In the genomic region with DNA sequence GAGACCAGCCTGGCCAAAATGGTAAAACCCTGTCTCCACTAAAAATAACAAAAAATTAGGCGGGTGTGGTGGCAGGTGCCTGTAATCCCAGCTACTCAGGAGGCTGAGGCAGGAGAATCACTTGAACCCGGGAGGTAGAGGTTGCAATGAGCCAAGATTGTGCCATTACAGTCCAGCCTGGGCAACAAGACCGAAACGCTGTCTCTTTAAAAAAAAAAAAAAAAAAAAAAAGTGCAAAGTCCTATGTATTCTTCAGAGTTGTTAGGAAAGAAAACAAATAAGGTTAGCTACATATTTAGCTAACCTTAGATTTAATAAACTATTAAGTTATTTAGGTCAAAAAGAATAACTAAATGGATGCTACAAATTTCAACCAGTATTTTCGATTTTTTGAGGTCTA, we compare ENCODE assay signal across 1 cellular context.
TF ChIP-seq lines count a peak whose summit lies in the region.

No MANE protein-coding gene starts in this region.

TF ChIP-seq in HepG2, 621 proteins besides CTCF, POLR2A, EP300 and RAD21:
- TF ChIP-seq, protein P1, sequence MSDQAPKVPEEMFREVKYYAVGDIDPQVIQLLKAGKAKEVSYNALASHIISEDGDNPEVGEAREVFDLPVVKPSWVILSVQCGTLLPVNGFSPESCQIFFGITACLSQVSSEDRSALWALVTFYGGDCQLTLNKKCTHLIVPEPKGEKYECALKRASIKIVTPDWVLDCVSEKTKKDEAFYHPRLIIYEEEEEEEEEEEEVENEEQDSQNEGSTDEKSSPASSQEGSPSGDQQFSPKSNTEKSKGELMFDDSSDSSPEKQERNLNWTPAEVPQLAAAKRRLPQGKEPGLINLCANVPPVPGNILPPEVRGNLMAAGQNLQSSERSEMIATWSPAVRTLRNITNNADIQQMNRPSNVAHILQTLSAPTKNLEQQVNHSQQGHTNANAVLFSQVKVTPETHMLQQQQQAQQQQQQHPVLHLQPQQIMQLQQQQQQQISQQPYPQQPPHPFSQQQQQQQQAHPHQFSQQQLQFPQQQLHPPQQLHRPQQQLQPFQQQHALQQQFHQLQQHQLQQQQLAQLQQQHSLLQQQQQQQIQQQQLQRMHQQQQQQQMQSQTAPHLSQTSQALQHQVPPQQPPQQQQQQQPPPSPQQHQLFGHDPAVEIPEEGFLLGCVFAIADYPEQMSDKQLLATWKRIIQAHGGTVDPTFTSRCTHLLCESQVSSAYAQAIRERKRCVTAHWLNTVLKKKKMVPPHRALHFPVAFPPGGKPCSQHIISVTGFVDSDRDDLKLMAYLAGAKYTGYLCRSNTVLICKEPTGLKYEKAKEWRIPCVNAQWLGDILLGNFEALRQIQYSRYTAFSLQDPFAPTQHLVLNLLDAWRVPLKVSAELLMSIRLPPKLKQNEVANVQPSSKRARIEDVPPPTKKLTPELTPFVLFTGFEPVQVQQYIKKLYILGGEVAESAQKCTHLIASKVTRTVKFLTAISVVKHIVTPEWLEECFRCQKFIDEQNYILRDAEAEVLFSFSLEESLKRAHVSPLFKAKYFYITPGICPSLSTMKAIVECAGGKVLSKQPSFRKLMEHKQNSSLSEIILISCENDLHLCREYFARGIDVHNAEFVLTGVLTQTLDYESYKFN (CRISPR knock-in tag; conservative IDR thresholded peaks at IDR 0.05): no peak
- TF ChIP-seq HNF4A (CRISPR knock-in tag; IDR thresholded peaks at IDR 0.05): 0 out of 2 replicates have a peak, but pooled peaks have one; percentile 20
- no peak for TF ChIP-seq ZNF530 (CRISPR knock-in tag; IDR thresholded peaks at IDR 0.05; ENCODE audit: low read depth)
- TF ChIP-seq NFE2L1 (CRISPR knock-in tag; IDR thresholded peaks at IDR 0.05; ENCODE audit: borderline replicate concordance): no peak
- TF ChIP-seq, protein P2, sequence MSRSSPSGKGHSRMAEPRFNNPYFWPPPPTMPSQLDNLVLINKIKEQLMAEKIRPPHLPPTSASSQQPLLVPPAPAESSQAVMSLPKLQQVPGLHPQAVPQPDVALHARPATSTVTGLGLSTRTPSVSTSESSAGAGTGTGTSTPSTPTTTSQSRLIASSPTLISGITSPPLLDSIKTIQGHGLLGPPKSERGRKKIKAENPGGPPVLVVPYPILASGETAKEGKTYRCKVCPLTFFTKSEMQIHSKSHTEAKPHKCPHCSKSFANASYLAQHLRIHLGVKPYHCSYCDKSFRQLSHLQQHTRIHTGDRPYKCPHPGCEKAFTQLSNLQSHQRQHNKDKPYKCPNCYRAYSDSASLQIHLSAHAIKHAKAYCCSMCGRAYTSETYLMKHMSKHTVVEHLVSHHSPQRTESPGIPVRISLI (CRISPR knock-in tag; IDR thresholded peaks at IDR 0.05; ENCODE audit: borderline replicate concordance): peak; percentile 67; the same call in 1 of the 2 replicates
- TF ChIP-seq ZMYM2 (CRISPR knock-in tag; IDR thresholded peaks at IDR 0.05): no peak
- TF ChIP-seq GABPB1 (CRISPR knock-in tag; IDR thresholded peaks at IDR 0.05): no peak
- TF ChIP-seq, protein P3, sequence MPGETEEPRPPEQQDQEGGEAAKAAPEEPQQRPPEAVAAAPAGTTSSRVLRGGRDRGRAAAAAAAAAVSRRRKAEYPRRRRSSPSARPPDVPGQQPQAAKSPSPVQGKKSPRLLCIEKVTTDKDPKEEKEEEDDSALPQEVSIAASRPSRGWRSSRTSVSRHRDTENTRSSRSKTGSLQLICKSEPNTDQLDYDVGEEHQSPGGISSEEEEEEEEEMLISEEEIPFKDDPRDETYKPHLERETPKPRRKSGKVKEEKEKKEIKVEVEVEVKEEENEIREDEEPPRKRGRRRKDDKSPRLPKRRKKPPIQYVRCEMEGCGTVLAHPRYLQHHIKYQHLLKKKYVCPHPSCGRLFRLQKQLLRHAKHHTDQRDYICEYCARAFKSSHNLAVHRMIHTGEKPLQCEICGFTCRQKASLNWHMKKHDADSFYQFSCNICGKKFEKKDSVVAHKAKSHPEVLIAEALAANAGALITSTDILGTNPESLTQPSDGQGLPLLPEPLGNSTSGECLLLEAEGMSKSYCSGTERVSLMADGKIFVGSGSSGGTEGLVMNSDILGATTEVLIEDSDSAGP (CRISPR knock-in tag; IDR thresholded peaks at IDR 0.05; ENCODE audit: borderline replicate concordance): peak; percentile 75; the same call in 1 of the 2 replicates
- no peak for TF ChIP-seq ATF7 (IDR thresholded peaks at IDR 0.05)
- TF ChIP-seq ATF7 (CRISPR knock-in tag; IDR thresholded peaks at IDR 0.05): no peak
- TF ChIP-seq, protein P4, sequence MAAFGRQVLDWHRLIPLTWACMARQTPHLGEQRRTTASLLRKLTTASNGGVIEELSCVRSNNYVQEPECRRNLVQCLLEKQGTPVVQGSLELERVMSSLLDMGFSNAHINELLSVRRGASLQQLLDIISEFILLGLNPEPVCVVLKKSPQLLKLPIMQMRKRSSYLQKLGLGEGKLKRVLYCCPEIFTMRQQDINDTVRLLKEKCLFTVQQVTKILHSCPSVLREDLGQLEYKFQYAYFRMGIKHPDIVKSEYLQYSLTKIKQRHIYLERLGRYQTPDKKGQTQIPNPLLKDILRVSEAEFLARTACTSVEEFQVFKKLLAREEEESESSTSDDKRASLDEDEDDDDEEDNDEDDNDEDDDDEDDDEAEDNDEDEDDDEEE (CRISPR knock-in tag; IDR thresholded peaks at IDR 0.05): no peak
